In the genomic region with DNA sequence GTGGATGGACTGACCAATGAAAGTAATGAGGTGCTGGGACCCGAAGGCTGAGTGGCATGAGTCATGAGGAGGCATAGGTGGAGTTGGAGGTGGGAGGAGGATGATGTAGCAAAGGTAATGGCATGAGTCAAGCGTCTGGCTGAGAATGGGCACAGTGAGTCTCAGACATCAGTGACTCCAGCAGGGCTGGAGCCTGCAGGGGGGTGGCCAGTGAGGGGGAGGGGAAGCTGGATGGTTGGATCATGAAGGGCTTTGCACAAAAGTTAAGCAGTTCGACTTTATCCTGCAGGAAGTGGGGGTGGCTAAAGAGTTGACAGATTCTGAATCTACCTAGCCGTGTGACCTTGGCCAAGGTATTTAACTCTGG, we compare ENCODE assay signal across 1 cellular context.
A peak's percentile ranks its signal among the peaks of the same experiment; 100 is the strongest.
TF ChIP-seq lines count a peak whose summit lies in the region.

No MANE protein-coding gene starts in this region.

TF ChIP-seq in HCT116, 20 proteins besides CTCF, POLR2A, EP300 and RAD21 (continued from another document):
- TF ChIP-seq, protein P1, sequence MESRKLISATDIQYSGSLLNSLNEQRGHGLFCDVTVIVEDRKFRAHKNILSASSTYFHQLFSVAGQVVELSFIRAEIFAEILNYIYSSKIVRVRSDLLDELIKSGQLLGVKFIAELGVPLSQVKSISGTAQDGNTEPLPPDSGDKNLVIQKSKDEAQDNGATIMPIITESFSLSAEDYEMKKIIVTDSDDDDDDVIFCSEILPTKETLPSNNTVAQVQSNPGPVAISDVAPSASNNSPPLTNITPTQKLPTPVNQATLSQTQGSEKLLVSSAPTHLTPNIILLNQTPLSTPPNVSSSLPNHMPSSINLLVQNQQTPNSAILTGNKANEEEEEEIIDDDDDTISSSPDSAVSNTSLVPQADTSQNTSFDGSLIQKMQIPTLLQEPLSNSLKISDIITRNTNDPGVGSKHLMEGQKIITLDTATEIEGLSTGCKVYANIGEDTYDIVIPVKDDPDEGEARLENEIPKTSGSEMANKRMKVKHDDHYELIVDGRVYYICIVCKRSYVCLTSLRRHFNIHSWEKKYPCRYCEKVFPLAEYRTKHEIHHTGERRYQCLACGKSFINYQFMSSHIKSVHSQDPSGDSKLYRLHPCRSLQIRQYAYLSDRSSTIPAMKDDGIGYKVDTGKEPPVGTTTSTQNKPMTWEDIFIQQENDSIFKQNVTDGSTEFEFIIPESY (IDR thresholded peaks at IDR 0.05; ENCODE audit: extremely low read depth, insufficient replicate concordance, low read length) = no peak
- TF ChIP-seq ELF1 (IDR thresholded peaks at IDR 0.05; ENCODE audit: borderline replicate concordance, low read depth) = no peak
- TF ChIP-seq FOSL1 (IDR thresholded peaks at IDR 0.05; ENCODE audit: low read depth) = peak; percentile 91
- TF ChIP-seq EZH2phosphoT487 (IDR thresholded peaks at IDR 0.05; ENCODE audit: borderline replicate concordance) = no peak
- no peak for TF ChIP-seq EZH2 (IDR thresholded peaks at IDR 0.05)
- 0 out of 2 replicates have a peak, but pooled peaks have one; percentile 56 for TF ChIP-seq SRF (IDR thresholded peaks at IDR 0.05; ENCODE audit: low read depth)
- peak; percentile 100 for TF ChIP-seq EGR1 (IDR thresholded peaks at IDR 0.05; ENCODE audit: low read depth)
- no peak for TF ChIP-seq SIN3A (IDR thresholded peaks at IDR 0.05; ENCODE audit: low read depth)
- TF ChIP-seq SP1 (IDR thresholded peaks at IDR 0.05; ENCODE audit: low read depth) = peak; percentile 86
- TF ChIP-seq, protein P2, sequence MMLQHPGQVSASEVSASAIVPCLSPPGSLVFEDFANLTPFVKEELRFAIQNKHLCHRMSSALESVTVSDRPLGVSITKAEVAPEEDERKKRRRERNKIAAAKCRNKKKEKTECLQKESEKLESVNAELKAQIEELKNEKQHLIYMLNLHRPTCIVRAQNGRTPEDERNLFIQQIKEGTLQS (IDR thresholded peaks at IDR 0.05) = no peak
- TF ChIP-seq, protein P3, sequence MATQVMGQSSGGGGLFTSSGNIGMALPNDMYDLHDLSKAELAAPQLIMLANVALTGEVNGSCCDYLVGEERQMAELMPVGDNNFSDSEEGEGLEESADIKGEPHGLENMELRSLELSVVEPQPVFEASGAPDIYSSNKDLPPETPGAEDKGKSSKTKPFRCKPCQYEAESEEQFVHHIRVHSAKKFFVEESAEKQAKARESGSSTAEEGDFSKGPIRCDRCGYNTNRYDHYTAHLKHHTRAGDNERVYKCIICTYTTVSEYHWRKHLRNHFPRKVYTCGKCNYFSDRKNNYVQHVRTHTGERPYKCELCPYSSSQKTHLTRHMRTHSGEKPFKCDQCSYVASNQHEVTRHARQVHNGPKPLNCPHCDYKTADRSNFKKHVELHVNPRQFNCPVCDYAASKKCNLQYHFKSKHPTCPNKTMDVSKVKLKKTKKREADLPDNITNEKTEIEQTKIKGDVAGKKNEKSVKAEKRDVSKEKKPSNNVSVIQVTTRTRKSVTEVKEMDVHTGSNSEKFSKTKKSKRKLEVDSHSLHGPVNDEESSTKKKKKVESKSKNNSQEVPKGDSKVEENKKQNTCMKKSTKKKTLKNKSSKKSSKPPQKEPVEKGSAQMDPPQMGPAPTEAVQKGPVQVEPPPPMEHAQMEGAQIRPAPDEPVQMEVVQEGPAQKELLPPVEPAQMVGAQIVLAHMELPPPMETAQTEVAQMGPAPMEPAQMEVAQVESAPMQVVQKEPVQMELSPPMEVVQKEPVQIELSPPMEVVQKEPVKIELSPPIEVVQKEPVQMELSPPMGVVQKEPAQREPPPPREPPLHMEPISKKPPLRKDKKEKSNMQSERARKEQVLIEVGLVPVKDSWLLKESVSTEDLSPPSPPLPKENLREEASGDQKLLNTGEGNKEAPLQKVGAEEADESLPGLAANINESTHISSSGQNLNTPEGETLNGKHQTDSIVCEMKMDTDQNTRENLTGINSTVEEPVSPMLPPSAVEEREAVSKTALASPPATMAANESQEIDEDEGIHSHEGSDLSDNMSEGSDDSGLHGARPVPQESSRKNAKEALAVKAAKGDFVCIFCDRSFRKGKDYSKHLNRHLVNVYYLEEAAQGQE (IDR thresholded peaks at IDR 0.05; ENCODE audit: low read depth) = no peak
- no peak for TF ChIP-seq TCF7L2 (IDR thresholded peaks at IDR 0.05; ENCODE audit: borderline replicate concordance, extremely low read depth, insufficient read depth, insufficient read length)
- TF ChIP-seq CEBPB (IDR thresholded peaks at IDR 0.05; ENCODE audit: low read depth) = peak; percentile 64; the same call in 1 of the 2 replicates
- no peak for TF ChIP-seq ZFX (IDR thresholded peaks at IDR 0.05)
- TF ChIP-seq, protein P4, sequence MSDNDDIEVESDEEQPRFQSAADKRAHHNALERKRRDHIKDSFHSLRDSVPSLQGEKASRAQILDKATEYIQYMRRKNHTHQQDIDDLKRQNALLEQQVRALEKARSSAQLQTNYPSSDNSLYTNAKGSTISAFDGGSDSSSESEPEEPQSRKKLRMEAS (IDR thresholded peaks at IDR 0.05) = peak; percentile 79
- peak; percentile 95 for TF ChIP-seq CBX3 (IDR thresholded peaks at IDR 0.05; ENCODE audit: low read depth)
- TF ChIP-seq YY1 (IDR thresholded peaks at IDR 0.05; ENCODE audit: extremely low read depth, insufficient replicate concordance, low read depth, low read length) = peak; percentile 41
